Comparison of ENCODE assay signal across 13 cellular contexts in the genomic region with DNA sequence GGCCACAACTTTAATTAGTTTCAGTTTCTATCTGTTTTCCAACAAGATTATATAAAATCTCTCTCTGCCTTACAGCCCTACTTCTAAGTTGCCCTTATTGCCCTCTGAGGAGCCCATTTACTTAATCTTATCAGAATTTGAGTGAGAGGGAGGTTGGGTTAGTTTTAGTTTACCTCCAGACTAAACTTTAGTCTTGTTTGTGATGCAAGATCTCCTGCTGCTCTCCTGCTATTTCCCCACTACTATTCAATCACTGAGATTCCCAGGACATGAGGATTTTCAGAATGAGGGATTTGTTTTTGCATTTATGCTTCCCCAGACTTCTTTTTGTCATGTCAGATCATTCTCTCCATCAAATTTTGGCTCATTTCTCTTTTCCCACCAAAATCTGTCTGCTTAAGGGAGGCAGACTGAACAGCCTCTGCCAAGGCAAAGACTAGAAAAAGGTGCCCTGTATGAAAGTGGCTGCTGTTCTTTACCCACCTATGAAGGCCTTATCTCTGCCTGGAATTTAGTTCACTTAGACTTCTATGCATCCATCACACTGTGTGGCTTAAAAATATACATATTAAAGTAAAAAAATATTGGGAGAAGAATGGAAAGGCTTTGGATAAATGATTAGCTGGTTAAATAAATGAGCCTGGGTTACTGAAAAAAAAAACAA.
"Had no signal": no experiment of that assay in that cellular context is flagged by ENCODE, and none has a peak within 500 bp of the region (broad histone marks: within the 10 kb centered on the region; RNA-seq: fewer than 3 reads in every experiment).

No MANE protein-coding gene starts in this region.

- H3K4me1 ChIP-seq: gastrocnemius medialis, right atrium auricular region, transverse colon had no signal

- H3K27ac ChIP-seq: gastrocnemius medialis, right atrium auricular region, transverse colon had no signal

- FAIRE-seq: bronchial epithelial cell, endothelial cell of umbilical vein had no signal

- DNase-seq: gastrocnemius medialis; left cardiac atrium; mammary epithelial cell; mucosa of descending colon; naive thymus-derived CD8-positive, alpha-beta T cell; stimulated activated CD4-positive, alpha-beta T cell treated with anti-CD3 and anti-CD28 coated beads, Interleukin-1b, Interleukin-23, amount 100 ng/mL, for 48 hours; stimulated activated naive B cell treated with anti-CD40 and anti-IgM and Interleukin-4, amounts not matched to agents 10 μg/mL and 1 μg/mL and 100 μg/mL, for 72 hours; substantia nigra; transverse colon had no signal

- H3K4me3 ChIP-seq: gastrocnemius medialis, mucosa of descending colon, right atrium auricular region, transverse colon had no signal

- ATAC-seq: activated CD4-positive, CD25-positive, alpha-beta regulatory T cell treated with anti-CD3 and anti-CD28 coated beads, Interleukin-2, amount 50 U/mL, for 24 hours; gastrocnemius medialis; left cardiac atrium; mucosa of descending colon; naive thymus-derived CD8-positive, alpha-beta T cell; stimulated activated naive B cell treated with anti-CD40 and anti-IgM and Interleukin-4, amounts not matched to agents 10 μg/mL and 1 μg/mL and 100 μg/mL, for 72 hours had no signal

- H3K9me3 ChIP-seq: gastrocnemius medialis, mucosa of descending colon, right atrium auricular region, transverse colon had no signal

- H3K27me3 ChIP-seq: gastrocnemius medialis, right atrium auricular region, transverse colon had no signal

- H3K36me3 ChIP-seq: gastrocnemius medialis, right atrium auricular region, transverse colon had no signal
